ENCODE assay signal across 10 cellular contexts in genomic region chr1:54297596-54298283, GRCh38.
DNase-seq lines count a peak whose midpoint lies in the region; ATAC-seq, FAIRE-seq and TF ChIP-seq lines count a peak whose summit lies in the region.
"Had no signal": no experiment of that assay in that cellular context is flagged by ENCODE, and none has a peak within 500 bp of the region (broad histone marks: within the 10 kb centered on the region; RNA-seq: fewer than 3 reads in every experiment).

No MANE protein-coding gene starts in this region.

- ATAC-seq in HG02623 (IDR thresholded peaks at IDR 0.05; ENCODE audit: unreplicated experiment) = no peak

- H3K4me3 ChIP-seq in Peyer's patch (no peak overlapping the region), rectal smooth muscle tissue (ENCODE audit: low read length) (no peak overlapping the region)
- H3K4me3 ChIP-seq: left lung, PC-9 had no signal

- TF ChIP-seq CTCF in Peyer's patch (IDR thresholded peaks at IDR 0.05) = no peak

- H3K27ac ChIP-seq in Peyer's patch (peak overlapping the region; percentile 25 to 84 (median 66)), rectal smooth muscle tissue (ENCODE audit: low read depth, low read length) (peak overlapping the region; percentile 68)
- H3K27ac ChIP-seq: PC-9 had no signal

- TF ChIP-seq POLR2A in Peyer's patch (IDR thresholded peaks at IDR 0.05) = no peak
- TF ChIP-seq POLR2A in GM12891 (IDR thresholded peaks at IDR 0.05; ENCODE audit: low read depth, low read length) = no peak

- H3K27me3 ChIP-seq in Peyer's patch (no peaks in the 10 kb centered on the region), rectal smooth muscle tissue (ENCODE audit: control insufficient read depth, insufficient read depth, low read length) (no peaks in the 10 kb centered on the region)
- H3K27me3 ChIP-seq: left lung had no signal

- H3K4me1 ChIP-seq in Peyer's patch (peaks cover 0 to 48% (median 8%) of the 10 kb centered on the region in 4 donors), rectal smooth muscle tissue (ENCODE audit: control insufficient read depth, insufficient read depth, low read length) (peaks cover 33% of the 10 kb centered on the region)

- no peak for FAIRE-seq in GM12891 (lab: Jason Lieb, UNC)

- H3K36me3 ChIP-seq in Peyer's patch = no peaks in the 10 kb centered on the region
- no peaks in the 10 kb centered on the region for H3K36me3 ChIP-seq in rectal smooth muscle tissue (ENCODE audit: control insufficient read depth, insufficient read depth, low read length)
- H3K36me3 ChIP-seq: left lung had no signal

- no peaks in the 10 kb centered on the region for H3K9me3 ChIP-seq in Peyer's patch
- H3K9me3 ChIP-seq: left lung had no signal

- DNase-seq in GM03348 (ENCODE audit: low spot score) (peak; percentile 27), Peyer's patch (no peak), glomerular visceral epithelial cell (ENCODE audit: extremely low spot score) (peak; percentile 20), GM12891 (ENCODE audit: insufficient read length, low spot score) (no peak), SW 1271 (lab: John Stamatoyannopoulos, UW) (no peak), SHP77 treated with DMSO at 0.1 percent for 48 hours (lab: John Stamatoyannopoulos, UW) (no peak)
- DNase-seq: left lung, PC-9 had no signal

- H3K9ac ChIP-seq in rectal smooth muscle tissue (ENCODE audit: low read length) = peak overlapping the region; percentile 18

TF ChIP-seq in GM12891, 5 proteins besides CTCF, POLR2A, EP300 and RAD21:
- TF ChIP-seq POLR2AphosphoS5 (IDR thresholded peaks at IDR 0.05; ENCODE audit: low read depth, low read length) = no peak
- no peak for TF ChIP-seq TAF1 (IDR thresholded peaks at IDR 0.05; ENCODE audit: low read depth, low read length)
- no peak for TF ChIP-seq PAX5 (IDR thresholded peaks at IDR 0.05; ENCODE audit: insufficient read depth, low read length, severe bottlenecking)

Comparison
In these comparisons a context has a peak if more than half of its experiments do, and no peak if none do; other contexts are left out.
1. DNase-seq: peak in GM03348 (single experiment) and glomerular visceral epithelial cell (single experiment); none in Peyer's patch (0 of 3), GM12891 (single experiment), SW 1271 (0 of 2) and SHP77 treated with DMSO at 0.1 percent for 48 hours (single experiment).